In the genomic region with DNA sequence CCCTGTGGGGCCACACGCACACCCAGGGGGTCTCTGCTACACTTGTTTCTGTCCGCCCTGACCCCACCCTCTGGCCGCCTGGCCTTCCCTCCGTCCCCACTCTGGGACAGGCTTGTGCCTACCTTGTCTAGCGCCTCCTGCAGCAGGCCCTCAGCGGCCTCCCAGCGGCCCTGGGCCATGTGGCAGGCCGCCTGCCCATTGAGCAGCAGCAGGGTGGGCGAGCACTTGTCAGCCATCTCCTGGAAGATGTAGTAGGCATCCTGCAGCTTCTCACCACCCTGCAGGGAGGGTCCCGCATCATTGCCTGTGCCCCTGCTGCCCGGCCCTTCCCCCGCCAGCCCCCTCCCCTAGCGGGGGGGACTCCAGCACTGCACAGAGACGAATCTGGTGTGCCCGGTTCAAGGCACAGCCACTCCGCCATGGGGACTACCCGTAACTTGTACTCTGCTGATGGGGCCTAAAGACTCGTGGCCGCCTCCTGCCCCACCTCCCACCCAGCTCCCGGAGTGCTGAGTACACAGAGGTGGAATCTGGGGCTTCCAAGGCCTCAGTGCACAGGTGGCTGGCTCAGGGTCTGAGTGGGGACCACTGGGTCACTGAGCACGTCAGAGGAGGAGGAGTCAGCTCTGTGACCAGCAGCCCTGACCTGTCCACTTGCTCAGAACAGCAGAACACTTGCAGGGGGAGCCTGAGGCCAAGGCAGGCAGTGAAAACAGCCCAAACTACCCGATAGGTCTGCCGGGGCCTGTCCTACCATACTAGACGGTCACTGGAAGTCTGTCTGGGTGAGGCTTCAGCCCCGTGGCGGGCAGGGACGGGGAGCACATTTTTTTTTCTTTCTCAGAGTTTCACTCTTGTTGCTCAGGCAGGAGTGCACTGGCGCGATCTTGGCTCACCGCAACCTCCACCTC, we compare ENCODE assay signal across 1 cellular context.
TF ChIP-seq lines count a peak whose summit lies in the region.

No MANE protein-coding gene starts in this region.

TF ChIP-seq in GM23338, 12 proteins besides CTCF, POLR2A, EP300 and RAD21 (continued from another document):
- TF ChIP-seq, protein P1, sequence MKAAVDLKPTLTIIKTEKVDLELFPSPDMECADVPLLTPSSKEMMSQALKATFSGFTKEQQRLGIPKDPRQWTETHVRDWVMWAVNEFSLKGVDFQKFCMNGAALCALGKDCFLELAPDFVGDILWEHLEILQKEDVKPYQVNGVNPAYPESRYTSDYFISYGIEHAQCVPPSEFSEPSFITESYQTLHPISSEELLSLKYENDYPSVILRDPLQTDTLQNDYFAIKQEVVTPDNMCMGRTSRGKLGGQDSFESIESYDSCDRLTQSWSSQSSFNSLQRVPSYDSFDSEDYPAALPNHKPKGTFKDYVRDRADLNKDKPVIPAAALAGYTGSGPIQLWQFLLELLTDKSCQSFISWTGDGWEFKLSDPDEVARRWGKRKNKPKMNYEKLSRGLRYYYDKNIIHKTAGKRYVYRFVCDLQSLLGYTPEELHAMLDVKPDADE (IDR thresholded peaks at IDR 0.05) = no peak
- TF ChIP-seq NANOG (IDR thresholded peaks at IDR 0.05; ENCODE audit: borderline replicate concordance) (no peak), POLR2AphosphoS5 (IDR thresholded peaks at IDR 0.05; ENCODE audit: low read depth) (no peak)
TF ChIP-seq in GM23338: peak in this region for 0.
